In genomic region chr4:105461221-105462041, GRCh38 we compare ENCODE assay signal across 1 cellular context.
TF ChIP-seq lines count a peak whose summit lies in the region.

No MANE protein-coding gene starts in this region.

TF ChIP-seq in K562, 482 proteins besides CTCF, POLR2A, EP300 and RAD21 (continued from another document and continues in another):
- TF ChIP-seq MGA (IDR thresholded peaks at IDR 0.05) (peak; percentile 37), ZNF707 (CRISPR knock-in tag; conservative IDR thresholded peaks at IDR 0.05) (no peak), EHMT2 (IDR thresholded peaks at IDR 0.05) (0 out of 2 replicates have a peak, but pooled peaks have one; percentile 43), NCOR1 (IDR thresholded peaks at IDR 0.05) (peak; percentile 73), ESRRB (CRISPR knock-in tag; IDR thresholded peaks at IDR 0.05; ENCODE audit: borderline replicate concordance) (no peak), SOX6 (IDR thresholded peaks at IDR 0.05) (peak; percentile 87), ARID1B (IDR thresholded peaks at IDR 0.05) (peak; percentile 86), KDM1A (IDR thresholded peaks at IDR 0.05) (peak; percentile 32 to 38; a peak in 1 of 4 replicates), ZBTB17 (CRISPR knock-in tag; IDR thresholded peaks at IDR 0.05) (no peak), HOXB6 (CRISPR knock-in tag; IDR thresholded peaks at IDR 0.05; ENCODE audit: borderline replicate concordance) (no peak), ZBTB26 (CRISPR knock-in tag; IDR thresholded peaks at IDR 0.05) (no peak), RAD51 (IDR thresholded peaks at IDR 0.05; ENCODE audit: borderline replicate concordance, low read depth) (0 out of 2 replicates have a peak, but pooled peaks have one; percentile 11), SMARCA4 (IDR thresholded peaks at IDR 0.05) (peak; percentile 85), PML (IDR thresholded peaks at IDR 0.05; ENCODE audit: low read length) (peak; percentile 62), DPF2 (IDR thresholded peaks at IDR 0.05) (peak; percentile 85), NR2F6 (CRISPR knock-in tag; IDR thresholded peaks at IDR 0.05) (no peak), HDAC1 (IDR thresholded peaks at IDR 0.05) (peak in 1 of 2 experiments; percentile 43; a peak in 2 of 4 replicates), PCBP1 (IDR thresholded peaks at IDR 0.05; ENCODE audit: low read depth, low read length, poor library complexity, severe bottlenecking) (no peak), CC2D1A (IDR thresholded peaks at IDR 0.05) (peak; percentile 84; the same call in 1 of the 2 replicates), PYGO2 (tag; IDR thresholded peaks at IDR 0.05) (no peak), ZNF316 (IDR thresholded peaks at IDR 0.05) (no peak), ZNF431 (CRISPR knock-in tag; IDR thresholded peaks at IDR 0.05) (no peak), TCF3 (CRISPR knock-in tag; IDR thresholded peaks at IDR 0.05) (peak; percentile 84), CBFA2T3 (IDR thresholded peaks at IDR 0.05) (peak; percentile 89), KHSRP (IDR thresholded peaks at IDR 0.05) (no peak), FOXK2 (conservative IDR thresholded peaks at IDR 0.05 in 1 of 2, IDR thresholded peaks at IDR 0.05 in 1 of 2; ENCODE audit: low read depth in 2 of 2) (peak; percentile 41 to 59; a peak in 2 of 4 replicates), ZNF766 (CRISPR knock-in tag; conservative IDR thresholded peaks at IDR 0.05) (peak; percentile 84), CXXC5 (CRISPR knock-in tag; IDR thresholded peaks at IDR 0.05) (peak; percentile 79), TAF7 (tag; IDR thresholded peaks at IDR 0.05) (no peak), MNT (conservative IDR thresholded peaks at IDR 0.05) (0 out of 4 replicates have a peak, but pooled peaks of 1 of the 2 experiments have one; percentile 29), EP400 (IDR thresholded peaks at IDR 0.05) (0 out of 2 replicates have a peak, but pooled peaks have one; percentile 22), ZC3H11A (IDR thresholded peaks at IDR 0.05; ENCODE audit: low read depth, low read length) (no peak), FOXM1 (IDR thresholded peaks at IDR 0.05; ENCODE audit: low read depth) (peak; percentile 86), FOXM1 (CRISPR knock-in tag; IDR thresholded peaks at IDR 0.05; ENCODE audit: low read depth) (no peak), ZNF232 (CRISPR knock-in tag; IDR thresholded peaks at IDR 0.05) (no peak), TAF15 (IDR thresholded peaks at IDR 0.05; ENCODE audit: low read depth, low read length) (no peak), MAZ (CRISPR knock-in tag; conservative IDR thresholded peaks at IDR 0.05 in 1 of 2, IDR thresholded peaks at IDR 0.05 in 1 of 2) (peak; percentile 59 to 80; a peak in 3 of 4 replicates), SMAD3 (CRISPR knock-in tag; conservative IDR thresholded peaks at IDR 0.05) (0 out of 2 replicates have a peak, but pooled peaks have one; percentile 56), E2F1 (CRISPR knock-in tag; IDR thresholded peaks at IDR 0.05) (no peak)
- TF ChIP-seq, protein P1, sequence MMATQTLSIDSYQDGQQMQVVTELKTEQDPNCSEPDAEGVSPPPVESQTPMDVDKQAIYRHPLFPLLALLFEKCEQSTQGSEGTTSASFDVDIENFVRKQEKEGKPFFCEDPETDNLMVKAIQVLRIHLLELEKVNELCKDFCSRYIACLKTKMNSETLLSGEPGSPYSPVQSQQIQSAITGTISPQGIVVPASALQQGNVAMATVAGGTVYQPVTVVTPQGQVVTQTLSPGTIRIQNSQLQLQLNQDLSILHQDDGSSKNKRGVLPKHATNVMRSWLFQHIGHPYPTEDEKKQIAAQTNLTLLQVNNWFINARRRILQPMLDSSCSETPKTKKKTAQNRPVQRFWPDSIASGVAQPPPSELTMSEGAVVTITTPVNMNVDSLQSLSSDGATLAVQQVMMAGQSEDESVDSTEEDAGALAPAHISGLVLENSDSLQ (IDR thresholded peaks at IDR 0.05), result no peak
- TF ChIP-seq, protein P2, sequence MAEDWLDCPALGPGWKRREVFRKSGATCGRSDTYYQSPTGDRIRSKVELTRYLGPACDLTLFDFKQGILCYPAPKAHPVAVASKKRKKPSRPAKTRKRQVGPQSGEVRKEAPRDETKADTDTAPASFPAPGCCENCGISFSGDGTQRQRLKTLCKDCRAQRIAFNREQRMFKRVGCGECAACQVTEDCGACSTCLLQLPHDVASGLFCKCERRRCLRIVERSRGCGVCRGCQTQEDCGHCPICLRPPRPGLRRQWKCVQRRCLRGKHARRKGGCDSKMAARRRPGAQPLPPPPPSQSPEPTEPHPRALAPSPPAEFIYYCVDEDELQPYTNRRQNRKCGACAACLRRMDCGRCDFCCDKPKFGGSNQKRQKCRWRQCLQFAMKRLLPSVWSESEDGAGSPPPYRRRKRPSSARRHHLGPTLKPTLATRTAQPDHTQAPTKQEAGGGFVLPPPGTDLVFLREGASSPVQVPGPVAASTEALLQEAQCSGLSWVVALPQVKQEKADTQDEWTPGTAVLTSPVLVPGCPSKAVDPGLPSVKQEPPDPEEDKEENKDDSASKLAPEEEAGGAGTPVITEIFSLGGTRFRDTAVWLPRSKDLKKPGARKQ (CRISPR knock-in tag; IDR thresholded peaks at IDR 0.05), result no peak
- TF ChIP-seq, protein P3, sequence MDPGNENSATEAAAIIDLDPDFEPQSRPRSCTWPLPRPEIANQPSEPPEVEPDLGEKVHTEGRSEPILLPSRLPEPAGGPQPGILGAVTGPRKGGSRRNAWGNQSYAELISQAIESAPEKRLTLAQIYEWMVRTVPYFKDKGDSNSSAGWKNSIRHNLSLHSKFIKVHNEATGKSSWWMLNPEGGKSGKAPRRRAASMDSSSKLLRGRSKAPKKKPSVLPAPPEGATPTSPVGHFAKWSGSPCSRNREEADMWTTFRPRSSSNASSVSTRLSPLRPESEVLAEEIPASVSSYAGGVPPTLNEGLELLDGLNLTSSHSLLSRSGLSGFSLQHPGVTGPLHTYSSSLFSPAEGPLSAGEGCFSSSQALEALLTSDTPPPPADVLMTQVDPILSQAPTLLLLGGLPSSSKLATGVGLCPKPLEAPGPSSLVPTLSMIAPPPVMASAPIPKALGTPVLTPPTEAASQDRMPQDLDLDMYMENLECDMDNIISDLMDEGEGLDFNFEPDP (CRISPR knock-in tag; IDR thresholded peaks at IDR 0.05), result no peak
- TF ChIP-seq, protein P4, sequence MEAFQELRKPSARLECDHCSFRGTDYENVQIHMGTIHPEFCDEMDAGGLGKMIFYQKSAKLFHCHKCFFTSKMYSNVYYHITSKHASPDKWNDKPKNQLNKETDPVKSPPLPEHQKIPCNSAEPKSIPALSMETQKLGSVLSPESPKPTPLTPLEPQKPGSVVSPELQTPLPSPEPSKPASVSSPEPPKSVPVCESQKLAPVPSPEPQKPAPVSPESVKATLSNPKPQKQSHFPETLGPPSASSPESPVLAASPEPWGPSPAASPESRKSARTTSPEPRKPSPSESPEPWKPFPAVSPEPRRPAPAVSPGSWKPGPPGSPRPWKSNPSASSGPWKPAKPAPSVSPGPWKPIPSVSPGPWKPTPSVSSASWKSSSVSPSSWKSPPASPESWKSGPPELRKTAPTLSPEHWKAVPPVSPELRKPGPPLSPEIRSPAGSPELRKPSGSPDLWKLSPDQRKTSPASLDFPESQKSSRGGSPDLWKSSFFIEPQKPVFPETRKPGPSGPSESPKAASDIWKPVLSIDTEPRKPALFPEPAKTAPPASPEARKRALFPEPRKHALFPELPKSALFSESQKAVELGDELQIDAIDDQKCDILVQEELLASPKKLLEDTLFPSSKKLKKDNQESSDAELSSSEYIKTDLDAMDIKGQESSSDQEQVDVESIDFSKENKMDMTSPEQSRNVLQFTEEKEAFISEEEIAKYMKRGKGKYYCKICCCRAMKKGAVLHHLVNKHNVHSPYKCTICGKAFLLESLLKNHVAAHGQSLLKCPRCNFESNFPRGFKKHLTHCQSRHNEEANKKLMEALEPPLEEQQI (IDR thresholded peaks at IDR 0.05), result peak; percentile 93
